17 cellular contexts compared by ENCODE assay signal in genomic region chr6:82410151-82410621, GRCh38. TPM values are rescaled to one million over a fixed set of nuclear protein-coding genes. Genes with fewer than 3 reads are reported as not detected.
A peak's percentile ranks its signal among the peaks of the same experiment; 100 is the strongest.
DNase-seq lines count a peak whose midpoint lies in the region; ATAC-seq and TF ChIP-seq lines count a peak whose summit lies in the region.
"Had no signal": no experiment of that assay in that cellular context is flagged by ENCODE, and none has a peak within 500 bp of the region (broad histone marks: within the 10 kb centered on the region; RNA-seq: fewer than 3 reads in every experiment).

No MANE protein-coding gene starts in this region.

- peak overlapping the region; percentile 98 for H3K27ac ChIP-seq in ACC112 (ENCODE audit: low read depth, low read length)
- H3K27ac ChIP-seq in foreskin keratinocyte, result peak overlapping the region; percentile 89
- H3K27ac ChIP-seq: esophagus squamous epithelium, right atrium auricular region had no signal

- H3K79me2 ChIP-seq in ACC112 (ENCODE audit: control insufficient read depth, insufficient read depth, low read length, unreplicated experiment), result no peaks in the 10 kb centered on the region

- H3K4me3 ChIP-seq in ACC112 (ENCODE audit: low read depth, low read length) (0 out of 2 replicates have a peak overlapping the region, but pooled peaks have one; percentile 34), astrocyte of the spinal cord (ENCODE audit: low read depth, low read length) (no peak overlapping the region)
- H3K4me3 ChIP-seq: esophagus squamous epithelium, right atrium auricular region had no signal

- in situ Hi-C loops in astrocyte of the spinal cord (cut with HindIII; ENCODE audit: low sequenced_read_pairs), result no loop called here

- H2AFZ ChIP-seq in ACC112 (ENCODE audit: low read length, unreplicated experiment), result no peak overlapping the region

- DNase-seq in M059J (ENCODE audit: low read depth), result peak; percentile 46
- peak; percentile 80 for DNase-seq in astrocyte of the spinal cord (ENCODE audit: low read depth, low spot score)
- DNase-seq in foreskin keratinocyte, result peak in 1 of 2 donors; percentile 20
- no peak for DNase-seq in activated effector memory CD4-positive, alpha-beta T cell treated with Interleukin-2 at 50 U/mL for 16 hours
- DNase-seq in NCI-H226, result no peak
- DNase-seq: activated CD4-positive, alpha-beta T cell treated with anti-CD3 and anti-CD28 coated beads, Interleukin-2, amount 50 U/mL, for 48 hours; Caco-2; esophagus squamous epithelium; GF-D8; MM.1S; NCI-H2081 treated with DMSO at 0.1 percent for 48 hours; stimulated activated CD8-positive, alpha-beta memory T cell treated with anti-CD3 and anti-CD28 coated beads, Interleukin-4, amount 100 ng/mL, for 48 hours had no signal

- H3K27me3 ChIP-seq in ACC112 (ENCODE audit: insufficient read depth, low read length) (no peaks in the 10 kb centered on the region), foreskin keratinocyte (no peaks in the 10 kb centered on the region)
- H3K27me3 ChIP-seq: esophagus squamous epithelium, right atrium auricular region had no signal

- no peak for TF ChIP-seq CTCF in astrocyte of the spinal cord (IDR thresholded peaks at IDR 0.05; ENCODE audit: low read depth, low read length)
- no peak for TF ChIP-seq CTCF in foreskin keratinocyte (conservative IDR thresholded peaks at IDR 0.05)

- no peak for ATAC-seq in foreskin keratinocyte
- no peak for ATAC-seq in HG02763 (IDR thresholded peaks at IDR 0.05; ENCODE audit: unreplicated experiment)
- ATAC-seq in GM21717 (IDR thresholded peaks at IDR 0.05; ENCODE audit: unreplicated experiment), result no peak
- ATAC-seq: SK-N-SH treated with all-trans-retinoic acid at 6 μM for 48 hours had no signal

- no peaks in the 10 kb centered on the region for H3K36me3 ChIP-seq in ACC112 (ENCODE audit: insufficient read depth, low read length)
- H3K36me3 ChIP-seq: esophagus squamous epithelium, right atrium auricular region had no signal

- H3K4me1 ChIP-seq in ACC112 (ENCODE audit: control insufficient read depth, insufficient read depth, low read length, unreplicated experiment), result peaks cover 37% of the 10 kb centered on the region
- peaks cover 29% of the 10 kb centered on the region for H3K4me1 ChIP-seq in foreskin keratinocyte
- H3K4me1 ChIP-seq: Caco-2, esophagus squamous epithelium, right atrium auricular region had no signal

RNA-seq across cellular contexts. Expression of gene TPBG, which starts 46.6 kb away (rescaled TPM):
- 31.6 and 46.8 TPM in 2 replicates for total RNA-seq in M059J (2014; rRNA removed; shearing (Covaris generic))
- 46.7 and 49.5 TPM in 2 replicates for total RNA-seq in foreskin keratinocyte
- polyA plus RNA-seq in foreskin keratinocyte, result 37.5 and 42.0 TPM in 2 replicates

Comparison
In these comparisons a context has a peak if more than half of its experiments do, and no peak if none do; other contexts are left out.
1. DNase-seq: peak in M059J (single experiment) and astrocyte of the spinal cord (single experiment); none in activated effector memory CD4-positive, alpha-beta T cell treated with Interleukin-2 at 50 U/mL for 16 hours (single experiment) and NCI-H226 (single experiment).